In genomic region chr20:53943522-53944291, GRCh38 we compare ENCODE assay signal across 9 cellular contexts.
DNase-seq lines count a peak whose midpoint lies in the region; ATAC-seq and TF ChIP-seq lines count a peak whose summit lies in the region.
"Had no signal": no experiment of that assay in that cellular context is flagged by ENCODE, and none has a peak within 500 bp of the region (broad histone marks: within the 10 kb centered on the region; RNA-seq: fewer than 3 reads in every experiment).

No MANE protein-coding gene starts in this region.

- no peaks in the 10 kb centered on the region for H3K79me2 ChIP-seq in ACC112 (ENCODE audit: control insufficient read depth, insufficient read depth, low read length, unreplicated experiment)

- H3K4me3 ChIP-seq in ACC112 (ENCODE audit: low read depth, low read length): peak overlapping the region; percentile 19
- no peak overlapping the region for H3K4me3 ChIP-seq in GM12864 (ENCODE audit: low read depth, low read length)
- no peak overlapping the region for H3K4me3 ChIP-seq in Peyer's patch
- H3K4me3 ChIP-seq in lower lobe of right lung: peak overlapping the region; percentile 20

- H3K4me1 ChIP-seq in ACC112 (ENCODE audit: control insufficient read depth, insufficient read depth, low read length, unreplicated experiment): peaks cover 33% of the 10 kb centered on the region
- H3K4me1 ChIP-seq in Peyer's patch: peaks cover 0 to 28% (median 12%) of the 10 kb centered on the region in 4 donors
- H3K4me1 ChIP-seq in lower lobe of right lung: peaks cover 39% of the 10 kb centered on the region

- no peak for DNase-seq in GM12864 (ENCODE audit: low read depth)
- peak in 1 of 3 donors; percentile 64 for DNase-seq in Peyer's patch
- peak; percentile 57 for DNase-seq in astrocyte of the hippocampus (ENCODE audit: low read depth, low spot score)
- DNase-seq in lower lobe of right lung: no peak
- DNase-seq in putamen (ENCODE audit: low spot score): no peak

- H3K36me3 ChIP-seq in ACC112 (ENCODE audit: insufficient read depth, low read length) (no peaks in the 10 kb centered on the region), Peyer's patch (no peaks in the 10 kb centered on the region), lower lobe of right lung (no peaks in the 10 kb centered on the region)

- H3K27me3 ChIP-seq in ACC112 (ENCODE audit: insufficient read depth, low read length) (no peaks in the 10 kb centered on the region), Peyer's patch (no peaks in the 10 kb centered on the region), lower lobe of right lung (ENCODE audit: low read depth) (no peaks in the 10 kb centered on the region)

- H3K9me3 ChIP-seq in Peyer's patch (no peaks in the 10 kb centered on the region), lower lobe of right lung (no peaks in the 10 kb centered on the region)

- ATAC-seq in lower lobe of right lung: no peak
- ATAC-seq in GM21515 (IDR thresholded peaks at IDR 0.05; ENCODE audit: unreplicated experiment): no peak
- ATAC-seq in GM21390 (IDR thresholded peaks at IDR 0.05; ENCODE audit: unreplicated experiment): no peak

- no peak overlapping the region for H3K27ac ChIP-seq in ACC112 (ENCODE audit: low read depth, low read length)
- H3K27ac ChIP-seq in Peyer's patch: no peak overlapping the region
- no peak overlapping the region for H3K27ac ChIP-seq in lower lobe of right lung
- H3K27ac ChIP-seq: epithelial cell of prostate had no signal

- peak overlapping the region; percentile 53 for H2AFZ ChIP-seq in ACC112 (ENCODE audit: low read length, unreplicated experiment)

- intact Hi-C loops in lower lobe of right lung (cut with DNase I): no loop called here

- peak; percentile 57 for TF ChIP-seq CTCF in GM12864 (IDR thresholded peaks at IDR 0.05; ENCODE audit: low read depth, low read length, missing control alignments)
- peak; percentile 48 to 77 (median 57) for TF ChIP-seq CTCF in Peyer's patch (IDR thresholded peaks at IDR 0.05)
- peak; percentile 55 for TF ChIP-seq CTCF in lower lobe of right lung (IDR thresholded peaks at IDR 0.05)

- no peak for TF ChIP-seq POLR2A in Peyer's patch (IDR thresholded peaks at IDR 0.05)

Comparison
In these comparisons a context has a peak if more than half of its experiments do, and no peak if none do; other contexts are left out.
1. H3K4me3 ChIP-seq: peak in ACC112 (single experiment) and lower lobe of right lung (single experiment); none in GM12864 (single experiment) and Peyer's patch (0 of 4).
2. Peak in every context shown above with its lines, with median percentiles within 50 percentile points of each other: CTCF ChIP-seq.